15 cellular contexts compared by ENCODE assay signal in the genomic region with DNA sequence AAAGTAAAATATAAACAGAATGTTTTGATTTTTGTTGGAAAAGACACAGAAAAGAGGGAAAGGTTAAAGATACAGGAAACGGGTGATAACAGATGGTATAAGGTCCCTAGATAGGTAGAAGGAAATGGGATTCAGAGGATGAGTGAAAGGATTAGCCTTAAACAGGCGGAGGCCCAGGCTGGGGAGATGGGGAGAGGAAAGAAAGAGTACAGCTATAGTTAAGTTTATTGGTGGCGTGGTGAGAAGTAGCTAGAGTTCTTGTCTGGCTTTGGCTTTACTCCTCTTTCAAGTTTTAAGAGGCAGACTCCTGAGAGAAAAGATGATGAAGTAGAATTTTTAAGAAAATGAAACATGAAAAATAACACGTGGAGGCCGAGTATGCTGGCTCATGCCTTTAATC. TPM values are rescaled to one million over a fixed set of nuclear protein-coding genes. Genes with fewer than 3 reads are reported as not detected.
DNase-seq lines count a peak whose midpoint lies in the region; ATAC-seq and TF ChIP-seq lines count a peak whose summit lies in the region.
"Had no signal": no experiment of that assay in that cellular context is flagged by ENCODE, and none has a peak within 500 bp of the region (broad histone marks: within the 10 kb centered on the region; RNA-seq: fewer than 3 reads in every experiment).

No MANE protein-coding gene starts in this region.

- peaks cover 27% of the 10 kb centered on the region for H3K36me3 Mint-ChIP-seq in activated T-helper 1 cell treated with anti-CD3 and anti-CD28 coated beads, Interleukin-12 subunit alpha, Interleukin-12 subunit beta, Interleukin-2, Interleukin-4 antibody, amounts not matched to agents 30 ng/mL and 10 ng/mL and 1 ng/mL, durations not matched to agents 14 hours and 24 hours and 36 hours (ENCODE audit: low read depth)

- H3K27me3 Mint-ChIP-seq in activated T-helper 1 cell treated with anti-CD3 and anti-CD28 coated beads, Interleukin-12 subunit alpha, Interleukin-12 subunit beta, Interleukin-2, Interleukin-4 antibody, amounts not matched to agents 30 ng/mL and 10 ng/mL and 1 ng/mL, durations not matched to agents 14 hours and 24 hours and 36 hours (ENCODE audit: insufficient read depth) = no peaks in the 10 kb centered on the region

- H3K36me3 ChIP-seq in gastrocnemius medialis = no peaks in the 10 kb centered on the region
- H3K36me3 ChIP-seq: BE2C, right atrium auricular region had no signal

- H3K9me3 Mint-ChIP-seq in activated T-helper 1 cell treated with anti-CD3 and anti-CD28 coated beads, Interleukin-12 subunit alpha, Interleukin-12 subunit beta, Interleukin-2, Interleukin-4 antibody, amounts not matched to agents 30 ng/mL and 10 ng/mL and 1 ng/mL, durations not matched to agents 14 hours and 24 hours and 36 hours = peaks cover 14% of the 10 kb centered on the region

- H3K4me3 Mint-ChIP-seq in activated T-helper 1 cell treated with anti-CD3 and anti-CD28 coated beads, Interleukin-12 subunit alpha, Interleukin-12 subunit beta, Interleukin-2, Interleukin-4 antibody, amounts not matched to agents 30 ng/mL and 10 ng/mL and 1 ng/mL, durations not matched to agents 14 hours and 24 hours and 36 hours = no peak overlapping the region

- peak; percentile 7 for ATAC-seq in GM21367 (IDR thresholded peaks at IDR 0.05; ENCODE audit: unreplicated experiment)
- peak; percentile 26 for ATAC-seq in HG03520 (IDR thresholded peaks at IDR 0.05; ENCODE audit: unreplicated experiment)
- ATAC-seq in gastrocnemius medialis = peak; percentile 52 to 72
- ATAC-seq in HG03442 (IDR thresholded peaks at IDR 0.05; ENCODE audit: unreplicated experiment) = no peak

- TF ChIP-seq CTCF in gastrocnemius medialis (IDR thresholded peaks at IDR 0.05 in 4 of 5, conservative IDR thresholded peaks at IDR 0.05 in 1 of 5) = no peak

- no peak for DNase-seq in activated T-helper 1 cell treated with anti-CD3 and anti-CD28 coated beads, Interleukin-12 subunit alpha, Interleukin-12 subunit beta, Interleukin-2, Interleukin-4 antibody, amounts not matched to agents 30 ng/mL and 10 ng/mL and 1 ng/mL, durations not matched to agents 14 hours and 24 hours and 36 hours (ENCODE audit: low spot score)
- no peak for DNase-seq in gastrocnemius medialis
- no peak for DNase-seq in NCI-H69 (lab: John Stamatoyannopoulos, UW)
- no peak for DNase-seq in hippocampal formation (lab: John Stamatoyannopoulos, UW)
- DNase-seq: activated CD4-positive, alpha-beta T cell treated with anti-CD3 and anti-CD28 coated beads, Interleukin-2, amount 50 U/mL, for 4 hours; amygdala; BE2C; DMS153; GOT3; NCI-H1092 treated with DMSO at 0.1 percent for 48 hours had no signal

- peaks cover 32% of the 10 kb centered on the region for H3K4me1 Mint-ChIP-seq in activated T-helper 1 cell treated with anti-CD3 and anti-CD28 coated beads, Interleukin-12 subunit alpha, Interleukin-12 subunit beta, Interleukin-2, Interleukin-4 antibody, amounts not matched to agents 30 ng/mL and 10 ng/mL and 1 ng/mL, durations not matched to agents 14 hours and 24 hours and 36 hours (ENCODE audit: low read depth)

- H3K4me1 ChIP-seq in gastrocnemius medialis = peaks cover 27 to 39% of the 10 kb centered on the region in 2 donors
- H3K4me1 ChIP-seq: BE2C had no signal

- no peaks in the 10 kb centered on the region for H3K9me3 ChIP-seq in gastrocnemius medialis
- H3K9me3 ChIP-seq: BE2C had no signal

- intact Hi-C loops in activated T-helper 1 cell treated with anti-CD3 and anti-CD28 coated beads, Interleukin-12 subunit alpha, Interleukin-12 subunit beta, Interleukin-2, Interleukin-4 antibody, amounts not matched to agents 30 ng/mL and 10 ng/mL and 1 ng/mL, durations not matched to agents 14 hours and 24 hours and 36 hours (cut with micrococcal nuclease) = loop anchor here (5.0 kb wide), 1 partner anchor 41 kb away; no protein-coding TSS in a partner anchor
- intact Hi-C loops in gastrocnemius medialis (cut with DNase I; ENCODE audit: low total_unique reads) = no loop called here

- H3K27me3 ChIP-seq in gastrocnemius medialis = no peaks in the 10 kb centered on the region
- H3K27me3 ChIP-seq: BE2C, right atrium auricular region had no signal

- H3K27ac Mint-ChIP-seq in activated T-helper 1 cell treated with anti-CD3 and anti-CD28 coated beads, Interleukin-12 subunit alpha, Interleukin-12 subunit beta, Interleukin-2, Interleukin-4 antibody, amounts not matched to agents 30 ng/mL and 10 ng/mL and 1 ng/mL, durations not matched to agents 14 hours and 24 hours and 36 hours = peak overlapping the region; percentile 51

- no peak for TF ChIP-seq POLR2A in gastrocnemius medialis (IDR thresholded peaks at IDR 0.05)

- peak overlapping the region in 2 of 4 donors; percentile 8 to 26 for H3K4me3 ChIP-seq in gastrocnemius medialis
- H3K4me3 ChIP-seq: lung, right atrium auricular region had no signal

- peak overlapping the region; percentile 66 to 81 (median 78) for H3K27ac ChIP-seq in gastrocnemius medialis
- H3K27ac ChIP-seq: right atrium auricular region had no signal

- in situ Hi-C loops in gastrocnemius medialis (cut with MboI; ENCODE audit: low sequenced_read_pairs in 4 of 4) = no loop called here

RNA-seq across cellular contexts. Expression of a gene that starts 13.7 kb away (rescaled TPM):
- total RNA-seq in activated T-helper 1 cell treated with anti-CD3 and anti-CD28 coated beads, Interleukin-12 subunit alpha, Interleukin-12 subunit beta, Interleukin-2, Interleukin-4 antibody, amounts not matched to agents 30 ng/mL and 10 ng/mL and 1 ng/mL, durations not matched to agents 14 hours and 24 hours and 36 hours = 32.9 and 33.0 TPM in 2 replicates
- 100 to 1,000 TPM in 1 of 4 donors, 10 to 100 TPM in 3; 57.4 to 108 (median 68.8) TPM for total RNA-seq in gastrocnemius medialis
